25 cellular contexts compared by ENCODE assay signal in the genomic region with DNA sequence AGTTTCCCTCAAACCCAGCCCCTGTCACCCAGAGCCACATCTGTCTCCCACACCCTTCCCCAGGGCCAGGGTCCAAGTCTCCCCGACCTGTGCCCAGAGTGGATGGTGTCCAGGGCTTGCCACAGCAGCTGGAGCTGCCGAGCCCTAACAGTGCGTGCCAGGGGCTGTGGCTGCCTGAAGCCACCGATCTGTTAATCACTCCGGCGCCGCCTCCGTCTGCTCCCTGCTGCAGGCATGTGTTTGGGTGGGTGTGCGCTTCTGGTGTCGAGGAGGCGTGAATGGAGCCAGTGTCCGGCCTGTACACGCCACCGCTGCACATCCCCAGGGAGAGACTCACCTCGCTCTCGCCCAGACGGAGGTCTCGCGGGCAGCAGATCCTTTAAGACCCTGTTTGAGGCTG. TPM values are rescaled to one million over a fixed set of nuclear protein-coding genes. Genes with fewer than 3 reads are reported as not detected.
DNase-seq lines count a peak whose midpoint lies in the region; ATAC-seq and TF ChIP-seq lines count a peak whose summit lies in the region.
"Had no signal": no experiment of that assay in that cellular context is flagged by ENCODE, and none has a peak within 500 bp of the region (broad histone marks: within the 10 kb centered on the region; RNA-seq: fewer than 3 reads in every experiment).

No MANE protein-coding gene starts in this region.

- POLR2A ChIA-PET in A673 (lab: Charles Lee; ENCODE audit: low non-redundant PET), result no interaction called here
- POLR2A ChIA-PET in GM10248 (lab: Yijun Ruan, JAX), result no interaction called here

- ATAC-seq in HG02798 (IDR thresholded peaks at IDR 0.05; ENCODE audit: poor library complexity, unreplicated experiment) (no peak), mucosa of descending colon (no peak)
- ATAC-seq: activated T-helper 17 cell treated with anti-CD3 and anti-CD28 coated beads, Interleukin-2, amount 50 U/mL, for 72 hours; psoas muscle had no signal

- CTCF ChIA-PET in A673 (lab: Charles Lee) (no interaction called here), GM10248 (lab: Yijun Ruan, JAX) (no interaction called here)

- H3K27ac ChIP-seq in A673 (ENCODE audit: low read depth, low read length, poor library complexity, severe bottlenecking), result peak overlapping the region; percentile 79
- H3K27ac ChIP-seq: BLaER1, psoas muscle, testis had no signal

- H3K4me3 ChIP-seq in A673 (ENCODE audit: low read depth, low read length, poor library complexity, severe bottlenecking) (no peak overlapping the region), mucosa of descending colon (no peak overlapping the region)
- H3K4me3 ChIP-seq: BLaER1, lung, psoas muscle, testis had no signal

- H3K9me3 ChIP-seq in A673 (ENCODE audit: low read depth, low read length, poor library complexity, severe bottlenecking), result no peaks in the 10 kb centered on the region
- H3K9me3 ChIP-seq in mucosa of descending colon, result no peaks in the 10 kb centered on the region
- H3K9me3 ChIP-seq: BLaER1, psoas muscle, testis had no signal

- no peak for DNase-seq in A673 (ENCODE audit: low spot score)
- DNase-seq in Daoy (ENCODE audit: low read depth), result peak; percentile 47
- DNase-seq in RPMI7951 (ENCODE audit: low read depth), result peak; percentile 36
- DNase-seq in myocyte (ENCODE audit: low read depth), result peak; percentile 85
- DNase-seq in GM10248 (ENCODE audit: extremely low spot score), result no peak
- DNase-seq in NCI-H146 (lab: John Stamatoyannopoulos, UW), result no peak
- DNase-seq in mucosa of descending colon, result no peak
- DNase-seq: activated CD4-positive, alpha-beta memory T cell treated with anti-CD3 and anti-CD28 coated beads, Interleukin-2, amount 10 ng/mL, durations not matched to agents 7 days and 5 days; activated CD4-positive, CD25-positive, alpha-beta regulatory T cell treated with anti-CD3 and anti-CD28 coated beads, Interleukin-2, amount 50 U/mL, for 72 hours; activated CD8-positive, alpha-beta memory T cell treated with anti-CD3 and anti-CD28 coated beads, Interleukin-2, amount 50 U/mL, for 48 hours; effector memory CD4-positive, alpha-beta T cell; erythroblast; foreskin melanocyte; GOT3; NCI-H1105 treated with DMSO at 0.1 percent for 48 hours; NCI-H748 treated with DMSO at 0.1 percent for 48 hours; psoas muscle; RPMI8226; stimulated activated naive CD4-positive, alpha-beta T cell treated with Interleukin-2 at 50 U/mL for 16 hours; testis had no signal

- H3K4me1 ChIP-seq in A673 (ENCODE audit: insufficient read depth, low read length, poor library complexity, severe bottlenecking), result peaks cover 56% of the 10 kb centered on the region
- no peaks in the 10 kb centered on the region for H3K4me1 ChIP-seq in mucosa of descending colon (ENCODE audit: low read depth)
- H3K4me1 ChIP-seq: psoas muscle, testis had no signal

- intact Hi-C loops in A673 (cut with micrococcal nuclease; ENCODE audit: unreplicated experiment), result no loop called here
- intact Hi-C loops in mucosa of descending colon (cut with DNase I, micrococcal nuclease), result no loop called here

- TF ChIP-seq CTCF in A673 (conservative IDR thresholded peaks at IDR 0.05; ENCODE audit: low read depth, low read length) (no peak), GM10248 (IDR thresholded peaks at IDR 0.05; ENCODE audit: control extremely low read depth, extremely low read depth, low read depth, missing control alignments) (no peak), mucosa of descending colon (IDR thresholded peaks at IDR 0.05) (no peak)

- no peaks in the 10 kb centered on the region for H3K36me3 ChIP-seq in A673 (ENCODE audit: insufficient read depth, low read length, poor library complexity, severe bottlenecking)
- H3K36me3 ChIP-seq in mucosa of descending colon (ENCODE audit: low read depth), result no peaks in the 10 kb centered on the region
- H3K36me3 ChIP-seq: BLaER1 had no signal

- H3K27me3 ChIP-seq in A673 (replicated peaks; ENCODE audit: insufficient read depth, low read depth, low read length, poor library complexity), result no peaks in the 10 kb centered on the region
- H3K27me3 ChIP-seq: testis had no signal

- no TSS peak for BruUV-seq in A673 (replicated peaks; lab: Mats Ljungman, UMichigan)

RNA-seq across cellular contexts. Expression of a gene that starts 26.1 kb away (rescaled TPM):
- total RNA-seq in A673 (2021) (1.8 and 2.5 TPM in 2 replicates), myocyte (0.24 and 0.31 TPM in 2 replicates), mucosa of descending colon (10 to 100 TPM in 1 of 3 donors, 1 to 10 TPM in 1, under 1 TPM in 1; 0.38 to 34.3 (median 1.1) TPM)
- total RNA-seq in Daoy (2014; rRNA removed; shearing (Covaris generic)), result 6.8 and 8.7 TPM in 2 replicates
- 1.6 and 2.1 TPM in 2 replicates for total RNA-seq in RPMI7951 (2014; rRNA removed; shearing (Covaris generic))
- polyA plus RNA-seq in myocyte (2012), result 0.81 TPM
- total RNA-seq: activated CD4-positive, alpha-beta memory T cell treated with anti-CD3 and anti-CD28 coated beads, Interleukin-2, amount 10 ng/mL, durations not matched to agents 7 days and 5 days; activated T-helper 17 cell treated with anti-CD3 and anti-CD28 coated beads, Interleukin-2, amount 50 U/mL, for 72 hours; T-helper 1 cell treated with Interleukin-12 subunit alpha and Interleukin-12 subunit beta and Interleukin-4 antibody, amounts not matched to agents 30 ng/mL and 1 ng/mL, for 36 hours had no signal

Comparison
In these comparisons a context has a peak if more than half of its experiments do, and no peak if none do; other contexts are left out.
1. DNase-seq: peak in Daoy (single experiment), RPMI7951 (single experiment) and myocyte (single experiment); none in A673 (single experiment), GM10248 (single experiment), NCI-H146 (single experiment) and mucosa of descending colon (0 of 3).